Comparison of ENCODE assay signal across 2 cellular contexts in genomic region chr16:58498341-58499091, GRCh38.
TF ChIP-seq lines count a peak whose summit lies in the region.

No MANE protein-coding gene starts in this region.

TF ChIP-seq in IMR-90, 13 proteins besides CTCF, POLR2A, EP300 and RAD21:
- TF ChIP-seq CHD1 (IDR thresholded peaks at IDR 0.05; ENCODE audit: low read depth, low read length), result no peak
- TF ChIP-seq MAFK (IDR thresholded peaks at IDR 0.05; ENCODE audit: low read depth, low read length), result no peak
- TF ChIP-seq ELK1 (IDR thresholded peaks at IDR 0.05; ENCODE audit: borderline replicate concordance, low read depth, low read length), result no peak
- TF ChIP-seq MXI1 (IDR thresholded peaks at IDR 0.05; ENCODE audit: borderline replicate concordance, low read depth, low read length), result no peak
- TF ChIP-seq RCOR1 (IDR thresholded peaks at IDR 0.05; ENCODE audit: insufficient replicate concordance, low read length), result no peak
- TF ChIP-seq MAZ (IDR thresholded peaks at IDR 0.05; ENCODE audit: borderline replicate concordance, low read depth, low read length), result no peak
- no peak for TF ChIP-seq USF2 (IDR thresholded peaks at IDR 0.05; ENCODE audit: low read depth, low read length)
- TF ChIP-seq RFX5 (IDR thresholded peaks at IDR 0.05; ENCODE audit: low read depth, low read length), result no peak
- no peak for TF ChIP-seq BHLHE40 (IDR thresholded peaks at IDR 0.05; ENCODE audit: low read depth, low read length)
- no peak for TF ChIP-seq FOS (IDR thresholded peaks at IDR 0.05; ENCODE audit: low read depth, low read length)
- no peak for TF ChIP-seq SMC3 (IDR thresholded peaks at IDR 0.05; ENCODE audit: low read depth, low read length)
- TF ChIP-seq CEBPB (IDR thresholded peaks at IDR 0.05; ENCODE audit: low read depth, low read length), result no peak
- no peak for TF ChIP-seq NFE2L2 (IDR thresholded peaks at IDR 0.05; ENCODE audit: low read depth, low read length)

TF ChIP-seq in K562, 482 proteins besides CTCF, POLR2A, EP300 and RAD21:
- TF ChIP-seq ZNF830 (CRISPR knock-in tag; IDR thresholded peaks at IDR 0.05), result no peak
- TF ChIP-seq KDM1A (IDR thresholded peaks at IDR 0.05), result peak; percentile 23 to 56; a peak in 1 of 4 replicates
- no peak for TF ChIP-seq SOX6 (IDR thresholded peaks at IDR 0.05)
- TF ChIP-seq REST (CRISPR knock-in tag; IDR thresholded peaks at IDR 0.05; ENCODE audit: low read depth), result no peak
- TF ChIP-seq KLF1 (tag; IDR thresholded peaks at IDR 0.05), result no peak
- TF ChIP-seq BRD9 (IDR thresholded peaks at IDR 0.05; ENCODE audit: low read depth, partially characterized antibody), result peak; percentile 32
- peak; percentile 81 for TF ChIP-seq ZFP36 (IDR thresholded peaks at IDR 0.05; ENCODE audit: low read depth, low read length, partially characterized antibody)
- no peak for TF ChIP-seq ILK (tag; IDR thresholded peaks at IDR 0.05; ENCODE audit: borderline replicate concordance, low read depth)
- no peak for TF ChIP-seq NFRKB (IDR thresholded peaks at IDR 0.05; ENCODE audit: low read depth)
- TF ChIP-seq ARID2 (IDR thresholded peaks at IDR 0.05), result no peak
- TF ChIP-seq POLR3A (IDR thresholded peaks at IDR 0.05; ENCODE audit: borderline replicate concordance, extremely low read depth, insufficient read depth, insufficient read length), result no peak
- 0 out of 2 replicates have a peak, but pooled peaks have one; percentile 15 for TF ChIP-seq PKNOX1 (IDR thresholded peaks at IDR 0.05)
- TF ChIP-seq BCOR (IDR thresholded peaks at IDR 0.05), result peak; percentile 81
